Comparison of ENCODE assay signal across 2 cellular contexts in the genomic region with DNA sequence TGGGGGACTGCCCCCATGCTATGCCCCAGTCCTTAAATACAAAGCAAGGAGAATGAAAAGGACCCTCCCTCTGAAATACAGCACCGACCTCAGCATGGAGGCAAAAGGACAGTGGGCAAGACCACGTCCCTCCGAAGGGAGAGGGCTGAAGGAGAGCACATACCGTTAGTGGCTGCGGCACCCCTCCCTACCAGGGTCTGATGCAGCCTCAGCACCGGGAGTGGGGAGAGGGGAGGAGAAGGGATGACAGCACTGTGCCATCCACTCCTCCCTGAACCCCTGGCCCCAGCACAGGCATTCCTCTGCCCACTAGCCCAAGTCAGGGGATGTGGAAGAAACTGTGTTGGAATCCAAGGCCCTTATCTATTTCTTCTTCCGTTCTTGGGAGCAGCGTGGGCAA.
TF ChIP-seq lines count a peak whose summit lies in the region.

No MANE protein-coding gene starts in this region.

TF ChIP-seq in IMR-90, 13 proteins besides CTCF, POLR2A, EP300 and RAD21:
- TF ChIP-seq MAFK (IDR thresholded peaks at IDR 0.05; ENCODE audit: low read depth, low read length) (no peak), CEBPB (IDR thresholded peaks at IDR 0.05; ENCODE audit: low read depth, low read length) (no peak), NFE2L2 (IDR thresholded peaks at IDR 0.05; ENCODE audit: low read depth, low read length) (no peak), SMC3 (IDR thresholded peaks at IDR 0.05; ENCODE audit: low read depth, low read length) (no peak), RCOR1 (IDR thresholded peaks at IDR 0.05; ENCODE audit: insufficient replicate concordance, low read length) (no peak), MAZ (IDR thresholded peaks at IDR 0.05; ENCODE audit: borderline replicate concordance, low read depth, low read length) (no peak), FOS (IDR thresholded peaks at IDR 0.05; ENCODE audit: low read depth, low read length) (no peak), RFX5 (IDR thresholded peaks at IDR 0.05; ENCODE audit: low read depth, low read length) (no peak)
- TF ChIP-seq, protein P1, sequence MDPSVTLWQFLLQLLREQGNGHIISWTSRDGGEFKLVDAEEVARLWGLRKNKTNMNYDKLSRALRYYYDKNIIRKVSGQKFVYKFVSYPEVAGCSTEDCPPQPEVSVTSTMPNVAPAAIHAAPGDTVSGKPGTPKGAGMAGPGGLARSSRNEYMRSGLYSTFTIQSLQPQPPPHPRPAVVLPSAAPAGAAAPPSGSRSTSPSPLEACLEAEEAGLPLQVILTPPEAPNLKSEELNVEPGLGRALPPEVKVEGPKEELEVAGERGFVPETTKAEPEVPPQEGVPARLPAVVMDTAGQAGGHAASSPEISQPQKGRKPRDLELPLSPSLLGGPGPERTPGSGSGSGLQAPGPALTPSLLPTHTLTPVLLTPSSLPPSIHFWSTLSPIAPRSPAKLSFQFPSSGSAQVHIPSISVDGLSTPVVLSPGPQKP (IDR thresholded peaks at IDR 0.05; ENCODE audit: borderline replicate concordance, low read depth, low read length), result no peak

TF ChIP-seq in K562, 482 proteins besides CTCF, POLR2A, EP300 and RAD21:
- TF ChIP-seq ZSCAN29 (IDR thresholded peaks at IDR 0.05) (no peak), ZNF445 (CRISPR knock-in tag; IDR thresholded peaks at IDR 0.05; ENCODE audit: low read depth) (no peak), ZNF408 (CRISPR knock-in tag; IDR thresholded peaks at IDR 0.05; ENCODE audit: low read depth) (no peak), SOX6 (IDR thresholded peaks at IDR 0.05) (no peak), SNRNP70 (optimal IDR thresholded peaks at IDR 0.05; ENCODE audit: low read depth, low read length) (no peak), HDAC2 (IDR thresholded peaks at IDR 0.05) (no peak), ELF1 (tag; IDR thresholded peaks at IDR 0.05) (no peak), DACH1 (IDR thresholded peaks at IDR 0.05; ENCODE audit: partially characterized antibody) (no peak), ZC3H11A (IDR thresholded peaks at IDR 0.05; ENCODE audit: low read depth, low read length) (no peak), SMAD1 (IDR thresholded peaks at IDR 0.05; ENCODE audit: low read depth, low read length, partially characterized antibody) (no peak), PHB2 (IDR thresholded peaks at IDR 0.05; ENCODE audit: low read depth) (no peak), ZBTB34 (CRISPR knock-in tag; IDR thresholded peaks at IDR 0.05) (no peak), POLR2AphosphoS2 (IDR thresholded peaks at IDR 0.05; ENCODE audit: low read length) (no peak), RFX7 (CRISPR knock-in tag; IDR thresholded peaks at IDR 0.05) (no peak), SMAD2 (IDR thresholded peaks at IDR 0.05; ENCODE audit: low read depth, low read length) (no peak), PHB (CRISPR knock-in tag; IDR thresholded peaks at IDR 0.05) (no peak), NCOA2 (IDR thresholded peaks at IDR 0.05; ENCODE audit: partially characterized antibody in 2 of 2) (no peak), PRPF4 (IDR thresholded peaks at IDR 0.05; ENCODE audit: insufficient read depth, low read depth, low read length, poor library complexity, severe bottlenecking) (no peak)
- TF ChIP-seq, protein P2, sequence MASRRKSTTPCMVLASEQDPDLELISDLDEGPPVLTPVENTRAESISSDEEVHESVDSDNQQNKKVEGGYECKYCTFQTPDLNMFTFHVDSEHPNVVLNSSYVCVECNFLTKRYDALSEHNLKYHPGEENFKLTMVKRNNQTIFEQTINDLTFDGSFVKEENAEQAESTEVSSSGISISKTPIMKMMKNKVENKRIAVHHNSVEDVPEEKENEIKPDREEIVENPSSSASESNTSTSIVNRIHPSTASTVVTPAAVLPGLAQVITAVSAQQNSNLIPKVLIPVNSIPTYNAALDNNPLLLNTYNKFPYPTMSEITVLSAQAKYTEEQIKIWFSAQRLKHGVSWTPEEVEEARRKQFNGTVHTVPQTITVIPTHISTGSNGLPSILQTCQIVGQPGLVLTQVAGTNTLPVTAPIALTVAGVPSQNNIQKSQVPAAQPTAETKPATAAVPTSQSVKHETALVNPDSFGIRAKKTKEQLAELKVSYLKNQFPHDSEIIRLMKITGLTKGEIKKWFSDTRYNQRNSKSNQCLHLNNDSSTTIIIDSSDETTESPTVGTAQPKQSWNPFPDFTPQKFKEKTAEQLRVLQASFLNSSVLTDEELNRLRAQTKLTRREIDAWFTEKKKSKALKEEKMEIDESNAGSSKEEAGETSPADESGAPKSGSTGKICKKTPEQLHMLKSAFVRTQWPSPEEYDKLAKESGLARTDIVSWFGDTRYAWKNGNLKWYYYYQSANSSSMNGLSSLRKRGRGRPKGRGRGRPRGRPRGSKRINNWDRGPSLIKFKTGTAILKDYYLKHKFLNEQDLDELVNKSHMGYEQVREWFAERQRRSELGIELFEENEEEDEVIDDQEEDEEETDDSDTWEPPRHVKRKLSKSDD (conservative IDR thresholded peaks at IDR 0.05; ENCODE audit: low read length), result no peak
- TF ChIP-seq, protein P3, sequence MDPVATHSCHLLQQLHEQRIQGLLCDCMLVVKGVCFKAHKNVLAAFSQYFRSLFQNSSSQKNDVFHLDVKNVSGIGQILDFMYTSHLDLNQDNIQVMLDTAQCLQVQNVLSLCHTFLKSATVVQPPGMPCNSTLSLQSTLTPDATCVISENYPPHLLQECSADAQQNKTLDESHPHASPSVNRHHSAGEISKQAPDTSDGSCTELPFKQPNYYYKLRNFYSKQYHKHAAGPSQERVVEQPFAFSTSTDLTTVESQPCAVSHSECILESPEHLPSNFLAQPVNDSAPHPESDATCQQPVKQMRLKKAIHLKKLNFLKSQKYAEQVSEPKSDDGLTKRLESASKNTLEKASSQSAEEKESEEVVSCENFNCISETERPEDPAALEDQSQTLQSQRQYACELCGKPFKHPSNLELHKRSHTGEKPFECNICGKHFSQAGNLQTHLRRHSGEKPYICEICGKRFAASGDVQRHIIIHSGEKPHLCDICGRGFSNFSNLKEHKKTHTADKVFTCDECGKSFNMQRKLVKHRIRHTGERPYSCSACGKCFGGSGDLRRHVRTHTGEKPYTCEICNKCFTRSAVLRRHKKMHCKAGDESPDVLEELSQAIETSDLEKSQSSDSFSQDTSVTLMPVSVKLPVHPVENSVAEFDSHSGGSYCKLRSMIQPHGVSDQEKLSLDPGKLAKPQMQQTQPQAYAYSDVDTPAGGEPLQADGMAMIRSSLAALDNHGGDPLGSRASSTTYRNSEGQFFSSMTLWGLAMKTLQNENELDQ (CRISPR knock-in tag; IDR thresholded peaks at IDR 0.05; ENCODE audit: borderline replicate concordance), result no peak
